In the genomic region with DNA sequence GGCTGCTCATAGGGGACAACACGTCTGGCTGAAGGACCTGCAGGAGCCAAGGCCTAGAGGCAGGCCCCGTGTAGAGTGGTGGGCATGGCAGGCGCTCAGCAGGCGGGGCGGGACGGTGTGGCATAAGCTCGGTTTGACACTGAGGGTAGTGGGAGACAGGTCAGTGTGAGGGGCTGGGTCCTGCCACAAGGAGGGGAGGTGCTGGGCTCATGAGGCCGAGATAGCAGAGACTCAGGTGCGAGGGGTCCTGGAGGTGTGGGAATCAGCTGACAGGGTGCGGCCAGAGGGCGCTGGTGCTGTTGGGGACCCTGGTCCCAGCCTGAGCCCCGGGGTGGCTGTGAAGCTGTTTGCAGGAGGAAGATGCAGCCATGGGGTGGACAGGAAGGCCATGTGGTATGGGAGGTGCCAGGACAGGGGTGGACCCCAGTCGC, we compare ENCODE assay signal across 32 cellular contexts. TPM values are rescaled to one million over a fixed set of nuclear protein-coding genes. Genes with fewer than 3 reads are reported as not detected.
"Had no signal": no experiment of that assay in that cellular context is flagged by ENCODE, and none has a peak within 500 bp of the region (broad histone marks: within the 10 kb centered on the region; RNA-seq: fewer than 3 reads in every experiment).

No MANE protein-coding gene starts in this region.

- H3K9me3 ChIP-seq: ascending aorta had no signal

- H3K36me3 ChIP-seq: ascending aorta, brain microvascular endothelial cell had no signal

- H3K4me1 Mint-ChIP-seq: activated T-helper 17 cell treated with anti-CD3 and anti-CD28 coated beads, Interleukin-2, amount 50 U/mL, for 72 hours; mesothelial cell of epicardium; nephron had no signal

- H3K27ac ChIP-seq: ascending aorta, brain microvascular endothelial cell, foreskin keratinocyte, hepatocyte had no signal

- ATAC-seq: activated CD8-positive, alpha-beta T cell treated with anti-CD3 and anti-CD28 coated beads, Interleukin-2, amount 10 ng/mL, durations not matched to agents 7 days and 5 days; activated T-helper 17 cell treated with anti-CD3 and anti-CD28 coated beads, Interleukin-2, amount 50 U/mL, for 72 hours; foreskin keratinocyte; left colon; stimulated activated naive CD8-positive, alpha-beta T cell treated with anti-CD3 and anti-CD28 coated beads, Interleukin-15, Interleukin-2, amounts not matched to agents 100 U/mL and 50 U/mL, for 24 hours had no signal

- DNase-seq: activated CD4-positive, alpha-beta T cell treated with anti-CD3 and anti-CD28 coated beads for 1 hour; activated CD4-positive, alpha-beta T cell treated with anti-CD3 and anti-CD28 coated beads, Interleukin-2, amount 50 U/mL, for 1 hour; activated CD8-positive, alpha-beta T cell treated with anti-CD3 and anti-CD28 coated beads, Interleukin-2, amount 10 ng/mL, durations not matched to agents 7 days and 5 days; activated naive CD4-positive, alpha-beta T cell treated with anti-CD3 and anti-CD28 coated beads for 36 hours; activated T-cell treated with anti-CD3 and anti-CD28 coated beads, Interleukin-2, amount 50 U/mL, for 1 hour; brain microvascular endothelial cell; central memory CD4-positive, alpha-beta T cell; effector memory CD4-positive, alpha-beta T cell; foreskin keratinocyte; left colon; mammary epithelial cell; occipital lobe; stimulated activated CD4-positive, alpha-beta T cell treated with anti-CD3 and anti-CD28 coated beads, Interleukin-12 subunit alpha, Interleukin-12 subunit beta, amount 100 ng/mL, for 4 hours; stimulated activated CD4-positive, alpha-beta T cell treated with anti-CD3 and anti-CD28 coated beads, Interleukin-4, amount 100 ng/mL, for 4 hours; stimulated activated naive CD8-positive, alpha-beta T cell treated with anti-CD3 and anti-CD28 coated beads, Interleukin-15, Interleukin-2, amounts not matched to agents 100 U/mL and 50 U/mL, for 24 hours; T-helper 9 cell had no signal

- H3K4me3 Mint-ChIP-seq: activated CD8-positive, alpha-beta T cell treated with anti-CD3 and anti-CD28 coated beads, Interleukin-2, amount 10 ng/mL, durations not matched to agents 7 days and 5 days; activated naive CD4-positive, alpha-beta T cell treated with anti-CD3 and anti-CD28 coated beads for 36 hours; activated T-helper 17 cell treated with anti-CD3 and anti-CD28 coated beads, Interleukin-2, amount 50 U/mL, for 72 hours; mesothelial cell of epicardium; nephron had no signal

- H3K27me3 ChIP-seq: ascending aorta, brain microvascular endothelial cell, foreskin keratinocyte, hepatocyte had no signal

- H3K9me3 Mint-ChIP-seq: activated naive CD4-positive, alpha-beta T cell treated with anti-CD3 and anti-CD28 coated beads for 36 hours; activated T-helper 17 cell treated with anti-CD3 and anti-CD28 coated beads, Interleukin-2, amount 50 U/mL, for 72 hours; nephron had no signal

- H3K36me3 Mint-ChIP-seq: mesothelial cell of epicardium had no signal

- H3K4me1 ChIP-seq: ascending aorta, foreskin keratinocyte had no signal

- H3K4me3 ChIP-seq: ascending aorta, hepatocyte had no signal

- FAIRE-seq: colon, islet of Langerhans had no signal

- H3K27me3 Mint-ChIP-seq: activated T-helper 17 cell treated with anti-CD3 and anti-CD28 coated beads, Interleukin-2, amount 50 U/mL, for 72 hours had no signal

RNA-seq across cellular contexts. Expression of gene SLC22A12, which starts 6.7 kb away (rescaled TPM):
- total RNA-seq: activated CD8-positive, alpha-beta T cell treated with anti-CD3 and anti-CD28 coated beads, Interleukin-2, amount 10 ng/mL, durations not matched to agents 7 days and 5 days; activated naive CD4-positive, alpha-beta T cell treated with anti-CD3 and anti-CD28 coated beads for 36 hours; activated T-helper 17 cell treated with anti-CD3 and anti-CD28 coated beads, Interleukin-2, amount 50 U/mL, for 72 hours; ascending aorta; dermis microvascular lymphatic vessel endothelial cell; foreskin keratinocyte; glomerular endothelial cell; hepatocyte; left colon; mammary epithelial cell; mesothelial cell of epicardium; occipital lobe; renal cortical epithelial cell; SK-MEL-5; subcutaneous adipose tissue; T-helper 1 cell treated with Interleukin-12 subunit alpha and Interleukin-12 subunit beta and Interleukin-4 antibody, amounts not matched to agents 30 ng/mL and 1 ng/mL, for 36 hours; ureter had no signal
- polyA plus RNA-seq: esophagus, foreskin keratinocyte, mammary epithelial cell, thymus had no signal

RNA-seq across cellular contexts. Expression of gene SLC22A11, which starts 41.9 kb away (rescaled TPM):
- total RNA-seq: activated CD8-positive, alpha-beta T cell treated with anti-CD3 and anti-CD28 coated beads, Interleukin-2, amount 10 ng/mL, durations not matched to agents 7 days and 5 days; activated T-helper 17 cell treated with anti-CD3 and anti-CD28 coated beads, Interleukin-2, amount 50 U/mL, for 72 hours; ascending aorta; dermis microvascular lymphatic vessel endothelial cell; foreskin keratinocyte; glomerular endothelial cell; mammary epithelial cell; occipital lobe; renal cortical epithelial cell; SK-MEL-5; subcutaneous adipose tissue; T-helper 1 cell treated with Interleukin-12 subunit alpha and Interleukin-12 subunit beta and Interleukin-4 antibody, amounts not matched to agents 30 ng/mL and 1 ng/mL, for 36 hours had no signal
- polyA plus RNA-seq: esophagus, foreskin keratinocyte, mammary epithelial cell had no signal
